In genomic region chr6:117600008-117600743, GRCh38 we compare ENCODE assay signal across 8 cellular contexts. TPM values are rescaled to one million over a fixed set of nuclear protein-coding genes. Genes with fewer than 3 reads are reported as not detected.
DNase-seq lines count a peak whose midpoint lies in the region; ATAC-seq and TF ChIP-seq lines count a peak whose summit lies in the region.

No MANE protein-coding gene starts in this region.

- POLR2A ChIA-PET in AG04450 (lab: Yijun Ruan, JAX) (no interaction called here), HCT116 (lab: Charles Lee) (no interaction called here)

- peaks cover 64% of the 10 kb centered on the region for H3K79me2 ChIP-seq in HCT116 (ENCODE audit: insufficient read depth, low read length)

- peaks cover 5% of the 10 kb centered on the region; the same call in 1 of the 2 replicates for H4K20me1 ChIP-seq in HCT116 (ENCODE audit: insufficient read depth)

- H3K4me3 ChIP-seq in AG04450 (ENCODE audit: low read depth, low read length) (peak overlapping the region; percentile 93), HCT116 (replicated peaks in 1 of 2; ENCODE audit: low read depth in 1 of 2, low read length in 2 of 2) (no peak overlapping the region), iPS-20b (ENCODE audit: low read length) (peak overlapping the region; percentile 81; the same call in 1 of the 2 replicates), esophagus squamous epithelium (peak overlapping the region in 1 of 4 donors; percentile 42)

- DNase-seq in AG04450 (ENCODE audit: low read depth, low spot score) (no peak), HCT116 (ENCODE audit: low read depth, low spot score) (no peak), UCSD-AML1 (lab: John Stamatoyannopoulos, UW; ENCODE audit: unreplicated experiment) (peak; percentile 8), D341Med (ENCODE audit: low spot score) (no peak), NCI-H446 (lab: John Stamatoyannopoulos, UW) (no peak), esophagus squamous epithelium (lab: John Stamatoyannopoulos, UW) (no peak)

- H3K9me2 ChIP-seq in HCT116 (ENCODE audit: insufficient read depth): no peaks in the 10 kb centered on the region

- no peak for TF ChIP-seq POLR2A in HCT116 (IDR thresholded peaks at IDR 0.05; ENCODE audit: borderline replicate concordance, extremely low read depth, insufficient read depth, insufficient read length)
- no peak for TF ChIP-seq POLR2A in esophagus squamous epithelium (IDR thresholded peaks at IDR 0.05)

- intact Hi-C loops in HCT116 (cut with micrococcal nuclease) (loop anchor here (10.0 kb wide), 1 partner anchor 225 kb away; no protein-coding TSS in a partner anchor), esophagus squamous epithelium (cut with DNase I) (no loop called here)

- H2AFZ ChIP-seq in HCT116 (ENCODE audit: low read depth, low read length, poor library complexity, severe bottlenecking): no peak overlapping the region

- H3K9me3 ChIP-seq in AG04450 (ENCODE audit: control insufficient read depth, insufficient read depth, low read length): no peaks in the 10 kb centered on the region
- H3K9me3 ChIP-seq in HCT116 (ENCODE audit: control insufficient read depth in 1 of 2, insufficient read depth in 1 of 2, low read depth in 1 of 2, low read length in 2 of 2): no peaks in the 10 kb centered on the region
- H3K9me3 ChIP-seq in iPS-20b (ENCODE audit: insufficient read depth, low read depth, low read length): peaks cover 5% of the 10 kb centered on the region
- H3K9me3 ChIP-seq in esophagus squamous epithelium: no peaks in the 10 kb centered on the region

- H3K27me3 ChIP-seq in AG04450 (ENCODE audit: control insufficient read depth, insufficient read depth, low read length): no peaks in the 10 kb centered on the region
- no peaks in the 10 kb centered on the region for H3K27me3 ChIP-seq in HCT116 (ENCODE audit: insufficient read depth, low read length)
- no peaks in the 10 kb centered on the region for H3K27me3 ChIP-seq in iPS-20b (ENCODE audit: insufficient read depth, low read length)
- H3K27me3 ChIP-seq in esophagus squamous epithelium: no peaks in the 10 kb centered on the region

- peak overlapping the region; percentile 89; the same call in 1 of the 2 replicates for H3K4me2 ChIP-seq in HCT116 (ENCODE audit: low read length)

- no TSS peak for BruUV-seq in HCT116 (replicated peaks; lab: Mats Ljungman, UMichigan)

- H3K9ac ChIP-seq in HCT116 (ENCODE audit: low read length) (no peak overlapping the region), iPS-20b (ENCODE audit: low read depth, low read length) (no peak overlapping the region)

- ATAC-seq in HCT116 (no peak), HG03565 (IDR thresholded peaks at IDR 0.05; ENCODE audit: unreplicated experiment) (no peak)

- RAD21 ChIA-PET in HCT116 (lab: Charles Lee; ENCODE audit: low non-redundant PET in 1 of 2, low total read pairs in 2 of 2, uncharacterized antibody in 2 of 2, unreplicated experiment in 2 of 2): no interaction called here

- peaks cover 0 to 8% of the 10 kb centered on the region in 2 experiments; a peak in 1 of 4 replicates for H3K36me3 ChIP-seq in HCT116 (ENCODE audit: control insufficient read depth in 1 of 2, insufficient read depth in 2 of 2, low read length in 2 of 2)
- peaks cover 8% of the 10 kb centered on the region; the same call in 1 of the 2 replicates for H3K36me3 ChIP-seq in iPS-20b (ENCODE audit: insufficient read depth, low read depth, low read length)
- peaks cover 0 to 24% (median 0%) of the 10 kb centered on the region in 3 donors for H3K36me3 ChIP-seq in esophagus squamous epithelium

- TF ChIP-seq CTCF in AG04450 (IDR thresholded peaks at IDR 0.05; ENCODE audit: low read depth, low read length) (no peak), HCT116 (IDR thresholded peaks at IDR 0.05 in 2 of 3, conservative IDR thresholded peaks at IDR 0.05 in 1 of 3; ENCODE audit: borderline replicate concordance in 1 of 3, insufficient read depth in 1 of 3, low read depth in 2 of 3, low read length in 2 of 3) (no peak), esophagus squamous epithelium (IDR thresholded peaks at IDR 0.05) (no peak)

- no peak overlapping the region for H3K27ac ChIP-seq in AG04450 (ENCODE audit: low read depth, low read length)
- no peak overlapping the region for H3K27ac ChIP-seq in HCT116 (ENCODE audit: low read depth, low read length)
- H3K27ac ChIP-seq in iPS-20b (ENCODE audit: low read length): no peak overlapping the region
- no peak overlapping the region for H3K27ac ChIP-seq in esophagus squamous epithelium

- TF ChIP-seq RAD21 in HCT116 (IDR thresholded peaks at IDR 0.05; ENCODE audit: low read depth): no peak

- H3K4me1 ChIP-seq in HCT116 (ENCODE audit: control insufficient read depth in 1 of 2, insufficient read depth in 2 of 2, low read length in 2 of 2): peaks cover 9 to 18% of the 10 kb centered on the region in 2 experiments
- peaks cover 5% of the 10 kb centered on the region; the same call in 1 of the 2 replicates for H3K4me1 ChIP-seq in iPS-20b (ENCODE audit: insufficient read depth, low read length)
- H3K4me1 ChIP-seq in esophagus squamous epithelium: peaks cover 4 to 41% (median 18%) of the 10 kb centered on the region in 3 donors

- WGBS in esophagus squamous epithelium, 2 donors: 66 to 76% methylated on average over 6 of the region's 6 CpGs

- CTCF ChIA-PET in AG04450 (lab: Charles Lee) (interaction anchor here (3.1 kb wide), 1 partner anchor 150 kb away, joined by 47 read pairs; no protein-coding TSS in a partner anchor), HCT116 (lab: Charles Lee) (interaction anchor here (0.9 kb wide), 1 partner anchor 150 kb away, joined by 3 read pairs; no protein-coding TSS in a partner anchor)

TF ChIP-seq in HCT116, 20 proteins besides CTCF, POLR2A, EP300 and RAD21:
- TF ChIP-seq, protein P1, sequence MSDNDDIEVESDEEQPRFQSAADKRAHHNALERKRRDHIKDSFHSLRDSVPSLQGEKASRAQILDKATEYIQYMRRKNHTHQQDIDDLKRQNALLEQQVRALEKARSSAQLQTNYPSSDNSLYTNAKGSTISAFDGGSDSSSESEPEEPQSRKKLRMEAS (IDR thresholded peaks at IDR 0.05): 0 out of 2 replicates have a peak, but pooled peaks have one; percentile 17
- TF ChIP-seq ATF3 (IDR thresholded peaks at IDR 0.05): no peak

RNA-seq across cellular contexts. Expression of gene GOPC, which starts 2.1 kb away (rescaled TPM):
- polyA plus RNA-seq in AG04450 (2011; rRNA removed): 25.0 and 37.8 TPM in 2 replicates
- 12.3 and 21.9 TPM in 2 replicates for polyA minus RNA-seq in AG04450 (2011; rRNA and poly(A)+ RNA removed)
- total RNA-seq in HCT116 (2021; ENCODE audit: unreplicated experiment): 24.2 TPM
- 7.1 and 10.1 TPM in 2 replicates for polyA plus RNA-seq in HCT116 (2012)
- total RNA-seq in esophagus squamous epithelium: 10 to 100 TPM; 11.0 to 22.9 (median 16.7) TPM

Comparison
In these comparisons a context has a peak if more than half of its experiments do, and no peak if none do; other contexts are left out.
1. H3K4me3 ChIP-seq: peak in AG04450 (single experiment) and iPS-20b (single experiment); none in HCT116 (0 of 2).